1 cellular context compared by ENCODE assay signal in genomic region chr19:5805465-5806132, GRCh38.
A peak's percentile ranks its signal among the peaks of the same experiment; 100 is the strongest.
TF ChIP-seq lines count a peak whose summit lies in the region.

No MANE protein-coding gene starts in this region.

TF ChIP-seq in K562, 482 proteins besides CTCF, POLR2A, EP300 and RAD21 (continued from another document and continues in another):
- TF ChIP-seq ZNF398 (CRISPR knock-in tag; IDR thresholded peaks at IDR 0.05) (no peak), BHLHE40 (IDR thresholded peaks at IDR 0.05; ENCODE audit: low read length) (no peak), CTBP1 (IDR thresholded peaks at IDR 0.05; ENCODE audit: borderline replicate concordance) (peak; percentile 68), FOXJ2 (tag; IDR thresholded peaks at IDR 0.05) (no peak), ZBTB11 (CRISPR knock-in tag; IDR thresholded peaks at IDR 0.05) (no peak), NBN (IDR thresholded peaks at IDR 0.05; ENCODE audit: low read depth) (0 out of 2 replicates have a peak, but pooled peaks have one; percentile 54), GTF2B (IDR thresholded peaks at IDR 0.05; ENCODE audit: extremely low read depth, insufficient read length) (no peak), NRF1 (conservative IDR thresholded peaks at IDR 0.05 in 1 of 2, IDR thresholded peaks at IDR 0.05 in 1 of 2) (peak; percentile 57 to 66), KLF13 (tag; IDR thresholded peaks at IDR 0.05; ENCODE audit: borderline replicate concordance, low read depth) (no peak), TCF3 (CRISPR knock-in tag; IDR thresholded peaks at IDR 0.05) (no peak), CREB1 (IDR thresholded peaks at IDR 0.05) (peak; percentile 27; the same call in 1 of the 2 replicates), CREB1 (CRISPR knock-in tag; IDR thresholded peaks at IDR 0.05) (no peak), ZEB2 (IDR thresholded peaks at IDR 0.05) (no peak), SRSF7 (optimal IDR thresholded peaks at IDR 0.05; ENCODE audit: low read depth, low read length) (no peak), ZNF280B (CRISPR knock-in tag; IDR thresholded peaks at IDR 0.05) (no peak), HDAC1 (IDR thresholded peaks at IDR 0.05) (0 out of 4 replicates have a peak, but pooled peaks of 1 of the 2 experiments have one; percentile 45), ZNF274 (IDR thresholded peaks at IDR 0.05; ENCODE audit: borderline replicate concordance, low read depth, low read length) (no peak), MCM3 (IDR thresholded peaks at IDR 0.05) (no peak), KLF10 (CRISPR knock-in tag; IDR thresholded peaks at IDR 0.05) (no peak), CC2D1A (IDR thresholded peaks at IDR 0.05) (no peak), BCL6 (CRISPR knock-in tag; IDR thresholded peaks at IDR 0.05) (no peak), EGR1 (conservative IDR thresholded peaks at IDR 0.05) (peak; percentile 57; the same call in 1 of the 2 replicates), ZNF347 (CRISPR knock-in tag; IDR thresholded peaks at IDR 0.05; ENCODE audit: low read depth) (no peak), MCM2 (IDR thresholded peaks at IDR 0.05; ENCODE audit: low read depth) (no peak), SP1 (CRISPR knock-in tag; IDR thresholded peaks at IDR 0.05) (no peak), SAP30 (IDR thresholded peaks at IDR 0.05; ENCODE audit: borderline replicate concordance, insufficient read depth, low read depth, low read length, poor library complexity, severe bottlenecking) (peak; percentile 64), SETDB1 (IDR thresholded peaks at IDR 0.05; ENCODE audit: low read length) (no peak), SMARCA4 (IDR thresholded peaks at IDR 0.05) (0 out of 2 replicates have a peak, but pooled peaks have one; percentile 21), REST (CRISPR knock-in tag; IDR thresholded peaks at IDR 0.05; ENCODE audit: low read depth) (no peak), TARDBP (IDR thresholded peaks at IDR 0.05) (no peak), HES1 (IDR thresholded peaks at IDR 0.05; ENCODE audit: low read depth) (no peak), ZNF384 (IDR thresholded peaks at IDR 0.05; ENCODE audit: low read depth, low read length) (no peak), GATAD2A (IDR thresholded peaks at IDR 0.05) (no peak), KDM5B (IDR thresholded peaks at IDR 0.05; ENCODE audit: insufficient replicate concordance, low read depth, low read length) (no peak), MEIS2 (IDR thresholded peaks at IDR 0.05; ENCODE audit: partially characterized antibody) (no peak), ZNF785 (CRISPR knock-in tag; IDR thresholded peaks at IDR 0.05) (no peak), PML (IDR thresholded peaks at IDR 0.05; ENCODE audit: low read length) (no peak), SMARCA5 (IDR thresholded peaks at IDR 0.05) (no peak)
- TF ChIP-seq, protein P1, sequence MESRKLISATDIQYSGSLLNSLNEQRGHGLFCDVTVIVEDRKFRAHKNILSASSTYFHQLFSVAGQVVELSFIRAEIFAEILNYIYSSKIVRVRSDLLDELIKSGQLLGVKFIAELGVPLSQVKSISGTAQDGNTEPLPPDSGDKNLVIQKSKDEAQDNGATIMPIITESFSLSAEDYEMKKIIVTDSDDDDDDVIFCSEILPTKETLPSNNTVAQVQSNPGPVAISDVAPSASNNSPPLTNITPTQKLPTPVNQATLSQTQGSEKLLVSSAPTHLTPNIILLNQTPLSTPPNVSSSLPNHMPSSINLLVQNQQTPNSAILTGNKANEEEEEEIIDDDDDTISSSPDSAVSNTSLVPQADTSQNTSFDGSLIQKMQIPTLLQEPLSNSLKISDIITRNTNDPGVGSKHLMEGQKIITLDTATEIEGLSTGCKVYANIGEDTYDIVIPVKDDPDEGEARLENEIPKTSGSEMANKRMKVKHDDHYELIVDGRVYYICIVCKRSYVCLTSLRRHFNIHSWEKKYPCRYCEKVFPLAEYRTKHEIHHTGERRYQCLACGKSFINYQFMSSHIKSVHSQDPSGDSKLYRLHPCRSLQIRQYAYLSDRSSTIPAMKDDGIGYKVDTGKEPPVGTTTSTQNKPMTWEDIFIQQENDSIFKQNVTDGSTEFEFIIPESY (CRISPR knock-in tag; IDR thresholded peaks at IDR 0.05) = peak; percentile 55
- TF ChIP-seq, protein P2, sequence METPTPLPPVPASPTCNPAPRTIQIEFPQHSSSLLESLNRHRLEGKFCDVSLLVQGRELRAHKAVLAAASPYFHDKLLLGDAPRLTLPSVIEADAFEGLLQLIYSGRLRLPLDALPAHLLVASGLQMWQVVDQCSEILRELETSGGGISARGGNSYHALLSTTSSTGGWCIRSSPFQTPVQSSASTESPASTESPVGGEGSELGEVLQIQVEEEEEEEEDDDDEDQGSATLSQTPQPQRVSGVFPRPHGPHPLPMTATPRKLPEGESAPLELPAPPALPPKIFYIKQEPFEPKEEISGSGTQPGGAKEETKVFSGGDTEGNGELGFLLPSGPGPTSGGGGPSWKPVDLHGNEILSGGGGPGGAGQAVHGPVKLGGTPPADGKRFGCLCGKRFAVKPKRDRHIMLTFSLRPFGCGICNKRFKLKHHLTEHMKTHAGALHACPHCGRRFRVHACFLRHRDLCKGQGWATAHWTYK (CRISPR knock-in tag; IDR thresholded peaks at IDR 0.05) = no peak
- TF ChIP-seq, protein P3, sequence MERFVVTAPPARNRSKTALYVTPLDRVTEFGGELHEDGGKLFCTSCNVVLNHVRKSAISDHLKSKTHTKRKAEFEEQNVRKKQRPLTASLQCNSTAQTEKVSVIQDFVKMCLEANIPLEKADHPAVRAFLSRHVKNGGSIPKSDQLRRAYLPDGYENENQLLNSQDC (CRISPR knock-in tag; IDR thresholded peaks at IDR 0.05) = peak; percentile 71; the same call in 1 of the 2 replicates
- TF ChIP-seq, protein P4, sequence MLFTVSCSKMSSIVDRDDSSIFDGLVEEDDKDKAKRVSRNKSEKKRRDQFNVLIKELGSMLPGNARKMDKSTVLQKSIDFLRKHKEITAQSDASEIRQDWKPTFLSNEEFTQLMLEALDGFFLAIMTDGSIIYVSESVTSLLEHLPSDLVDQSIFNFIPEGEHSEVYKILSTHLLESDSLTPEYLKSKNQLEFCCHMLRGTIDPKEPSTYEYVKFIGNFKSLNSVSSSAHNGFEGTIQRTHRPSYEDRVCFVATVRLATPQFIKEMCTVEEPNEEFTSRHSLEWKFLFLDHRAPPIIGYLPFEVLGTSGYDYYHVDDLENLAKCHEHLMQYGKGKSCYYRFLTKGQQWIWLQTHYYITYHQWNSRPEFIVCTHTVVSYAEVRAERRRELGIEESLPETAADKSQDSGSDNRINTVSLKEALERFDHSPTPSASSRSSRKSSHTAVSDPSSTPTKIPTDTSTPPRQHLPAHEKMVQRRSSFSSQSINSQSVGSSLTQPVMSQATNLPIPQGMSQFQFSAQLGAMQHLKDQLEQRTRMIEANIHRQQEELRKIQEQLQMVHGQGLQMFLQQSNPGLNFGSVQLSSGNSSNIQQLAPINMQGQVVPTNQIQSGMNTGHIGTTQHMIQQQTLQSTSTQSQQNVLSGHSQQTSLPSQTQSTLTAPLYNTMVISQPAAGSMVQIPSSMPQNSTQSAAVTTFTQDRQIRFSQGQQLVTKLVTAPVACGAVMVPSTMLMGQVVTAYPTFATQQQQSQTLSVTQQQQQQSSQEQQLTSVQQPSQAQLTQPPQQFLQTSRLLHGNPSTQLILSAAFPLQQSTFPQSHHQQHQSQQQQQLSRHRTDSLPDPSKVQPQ (CRISPR knock-in tag; IDR thresholded peaks at IDR 0.05; ENCODE audit: borderline replicate concordance) = no peak
- TF ChIP-seq, protein P5, sequence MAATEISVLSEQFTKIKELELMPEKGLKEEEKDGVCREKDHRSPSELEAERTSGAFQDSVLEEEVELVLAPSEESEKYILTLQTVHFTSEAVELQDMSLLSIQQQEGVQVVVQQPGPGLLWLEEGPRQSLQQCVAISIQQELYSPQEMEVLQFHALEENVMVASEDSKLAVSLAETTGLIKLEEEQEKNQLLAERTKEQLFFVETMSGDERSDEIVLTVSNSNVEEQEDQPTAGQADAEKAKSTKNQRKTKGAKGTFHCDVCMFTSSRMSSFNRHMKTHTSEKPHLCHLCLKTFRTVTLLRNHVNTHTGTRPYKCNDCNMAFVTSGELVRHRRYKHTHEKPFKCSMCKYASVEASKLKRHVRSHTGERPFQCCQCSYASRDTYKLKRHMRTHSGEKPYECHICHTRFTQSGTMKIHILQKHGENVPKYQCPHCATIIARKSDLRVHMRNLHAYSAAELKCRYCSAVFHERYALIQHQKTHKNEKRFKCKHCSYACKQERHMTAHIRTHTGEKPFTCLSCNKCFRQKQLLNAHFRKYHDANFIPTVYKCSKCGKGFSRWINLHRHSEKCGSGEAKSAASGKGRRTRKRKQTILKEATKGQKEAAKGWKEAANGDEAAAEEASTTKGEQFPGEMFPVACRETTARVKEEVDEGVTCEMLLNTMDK (IDR thresholded peaks at IDR 0.05; ENCODE audit: borderline replicate concordance, insufficient read depth, low read depth, low read length, poor library complexity, severe bottlenecking) = peak; percentile 88
